13 cellular contexts compared by ENCODE assay signal in genomic region chr6:112200185-112200914, GRCh38. TPM values are rescaled to one million over a fixed set of nuclear protein-coding genes. Genes with fewer than 3 reads are reported as not detected.
DNase-seq lines count a peak whose midpoint lies in the region; TF ChIP-seq lines count a peak whose summit lies in the region.
"Not testable (repeated sequence)": the region's sequence is repeated elsewhere in the genome, so short reads cannot be mapped to it uniquely, and the experiment has no call there.
"Had no signal": no experiment of that assay in that cellular context is flagged by ENCODE, and none has a peak within 500 bp of the region (broad histone marks: within the 10 kb centered on the region; RNA-seq: fewer than 3 reads in every experiment).

No MANE protein-coding gene starts in this region.

- H3K4me1 Mint-ChIP-seq in glutamatergic neuron (ENCODE audit: low read depth, unreplicated experiment), result peaks cover 48% of the 10 kb centered on the region
- H3K4me1 Mint-ChIP-seq in nephron progenitor cell, result peaks cover 54% of the 10 kb centered on the region

- not testable (repeated sequence) for TF ChIP-seq POLR2A in esophagus muscularis mucosa (IDR thresholded peaks at IDR 0.05; ENCODE audit: low read depth)

- H3K9me3 Mint-ChIP-seq in glutamatergic neuron (ENCODE audit: unreplicated experiment) (peaks cover 20% of the 10 kb centered on the region), nephron progenitor cell (peaks cover 23% of the 10 kb centered on the region)

- H3K36me3 Mint-ChIP-seq in glutamatergic neuron (ENCODE audit: unreplicated experiment), result not testable (repeated sequence)
- H3K36me3 Mint-ChIP-seq in nephron progenitor cell (ENCODE audit: low read depth), result peaks cover 53% of the 10 kb centered on the region

- not testable (repeated sequence) for H3K9ac ChIP-seq in stomach smooth muscle (ENCODE audit: low read length in 2 of 2); subcutaneous abdominal adipose tissue (ENCODE audit: low read length in 5 of 5)

- H3K4me3 ChIP-seq in HEK293 (ENCODE audit: low read depth, low read length); esophagus muscularis mucosa; stomach smooth muscle (ENCODE audit: low read length in 2 of 2); subcutaneous abdominal adipose tissue (ENCODE audit: low read depth in 1 of 5, low read length in 5 of 5): not testable (repeated sequence)

- not testable (repeated sequence) for H3K4me3 Mint-ChIP-seq in glutamatergic neuron (ENCODE audit: unreplicated experiment); nephron progenitor cell

- POLR2A ChIA-PET in HEK293 (lab: Yijun Ruan, JAX), result not testable (repeated sequence)

- CTCF ChIA-PET in HEK293 (lab: Yijun Ruan, JAX), result interaction anchor here (0.7 to 1.8 kb wide), 3 partner anchors 12 to 89 kb away, joined by 3 to 4 read pairs (median 3); no protein-coding TSS in a partner anchor

- WGBS in esophagus muscularis mucosa, result 96% methylated on average over 2 of the region's 2 CpGs

- H3K27me3 Mint-ChIP-seq in glutamatergic neuron (ENCODE audit: unreplicated experiment) (peaks cover 15% of the 10 kb centered on the region), nephron progenitor cell (ENCODE audit: low read depth, poor library complexity) (peaks cover 12% of the 10 kb centered on the region)

- H3K36me3 ChIP-seq in HEK293 (ENCODE audit: control insufficient read depth in 2 of 2, insufficient read depth in 1 of 2, low read length in 2 of 2), result not testable (repeated sequence)
- H3K36me3 ChIP-seq in esophagus muscularis mucosa (peaks cover 10 to 67% (median 17%) of the 10 kb centered on the region in 4 donors), stomach smooth muscle (ENCODE audit: control insufficient read depth in 2 of 2, insufficient read depth in 2 of 2, low read length in 2 of 2) (peaks cover 32% of the 10 kb centered on the region in 2 donors), subcutaneous abdominal adipose tissue (ENCODE audit: control insufficient read depth in 5 of 5, insufficient read depth in 5 of 5, low read length in 5 of 5) (peaks cover 27 to 62% (median 36%) of the 10 kb centered on the region in 5 donors)

- H3K27me3 ChIP-seq in esophagus muscularis mucosa; stomach smooth muscle (ENCODE audit: control insufficient read depth in 1 of 2, insufficient read depth in 2 of 2, low read length in 2 of 2); subcutaneous abdominal adipose tissue (ENCODE audit: control insufficient read depth in 5 of 5, insufficient read depth in 4 of 5, low read length in 5 of 5): not testable (repeated sequence)

- H3K4me1 ChIP-seq in HEK293 (ENCODE audit: control insufficient read depth, insufficient read depth, low read length) (peaks cover 33% of the 10 kb centered on the region), esophagus muscularis mucosa (peaks cover 45 to 80% (median 59%) of the 10 kb centered on the region in 4 donors), stomach smooth muscle (ENCODE audit: control insufficient read depth, insufficient read depth, low read length) (peaks cover 23% of the 10 kb centered on the region), subcutaneous abdominal adipose tissue (ENCODE audit: control insufficient read depth in 5 of 5, insufficient read depth in 5 of 5, low read length in 5 of 5) (peaks cover 4 to 50% (median 42%) of the 10 kb centered on the region in 5 donors)

- not testable (repeated sequence) for TF ChIP-seq EP300 in esophagus muscularis mucosa (IDR thresholded peaks at IDR 0.05)

- H3K27ac Mint-ChIP-seq in glutamatergic neuron (ENCODE audit: unreplicated experiment), result peak overlapping the region; percentile 60
- peak overlapping the region; percentile 80 for H3K27ac Mint-ChIP-seq in nephron progenitor cell

- H3K9me3 ChIP-seq in HEK293 (ENCODE audit: control insufficient read depth, insufficient read depth, low read depth, low read length); esophagus muscularis mucosa; stomach smooth muscle (ENCODE audit: control insufficient read depth in 2 of 2, low read length in 2 of 2); subcutaneous abdominal adipose tissue (ENCODE audit: control insufficient read depth in 5 of 5, low read length in 5 of 5): not testable (repeated sequence)

- TF ChIP-seq CTCF in HEK293 (tag by site-specific recombination; IDR thresholded peaks at IDR 0.05); esophagus muscularis mucosa (IDR thresholded peaks at IDR 0.05); glutamatergic neuron (IDR thresholded peaks at IDR 0.05; ENCODE audit: partially characterized antibody, unreplicated experiment); nephron progenitor cell (IDR thresholded peaks at IDR 0.05): not testable (repeated sequence)

- intact Hi-C loops in esophagus muscularis mucosa (cut with DNase I), result not testable (repeated sequence)

- not testable (repeated sequence) for DNase-seq in esophagus muscularis mucosa (ENCODE audit: extremely low spot score); glutamatergic neuron; nephron progenitor cell

- not testable (repeated sequence) for H3K27ac ChIP-seq in HEK293 (ENCODE audit: extremely low read depth, low read depth, low read length)
- H3K27ac ChIP-seq in esophagus muscularis mucosa (replicated peaks in 1 of 4), result peak overlapping the region; percentile 17 to 63 (median 46)
- peak overlapping the region; percentile 6 for H3K27ac ChIP-seq in stomach smooth muscle (ENCODE audit: low read length)
- H3K27ac ChIP-seq in subcutaneous abdominal adipose tissue (ENCODE audit: low read depth, low read length), result peak overlapping the region; percentile 70

TF ChIP-seq in HEK293, 187 proteins besides CTCF, POLR2A, EP300 and RAD21:
- TF ChIP-seq ZNF184 (tag by site-specific recombination; IDR thresholded peaks at IDR 0.05), result peak; percentile 98
- 0 out of 2 replicates have a peak, but pooled peaks have one; percentile 78 for TF ChIP-seq ZNF580 (tag by site-specific recombination; IDR thresholded peaks at IDR 0.05)
- TF ChIP-seq ZNF146 (tag by site-specific recombination; IDR thresholded peaks at IDR 0.05), result peak; percentile 96

RNA-seq across cellular contexts. Expression of gene LAMA4, which starts 54.0 kb away (rescaled TPM):
- total RNA-seq in esophagus muscularis mucosa (100 to 1,000 TPM; 261 to 336 (median 303) TPM), glutamatergic neuron (ENCODE audit: unreplicated experiment) (0.22 TPM)
- total RNA-seq: B cell; Caco-2; CD4-positive, alpha-beta memory T cell; CD4-positive, alpha-beta T cell; CD4-positive, CD25-positive, alpha-beta regulatory T cell; CD8-positive, alpha-beta memory T cell; CD8-positive, alpha-beta T cell had no signal

Comparison
In these comparisons a context has a peak if more than half of its experiments do, and no peak if none do; other contexts are left out.
1. RNA of gene LAMA4, which starts 54.0 kb away (total RNA-seq): 261 to 336 TPM in esophagus muscularis mucosa; 0.22 TPM in glutamatergic neuron (single experiment); every median in the first group is over 100 times any median in the second.